Comparison of ENCODE assay signal across 8 cellular contexts in genomic region chr7:55534916-55535636, GRCh38. TPM values are rescaled to one million over a fixed set of nuclear protein-coding genes. Genes with fewer than 3 reads are reported as not detected.
DNase-seq lines count a peak whose midpoint lies in the region; ATAC-seq and TF ChIP-seq lines count a peak whose summit lies in the region.

No MANE protein-coding gene starts in this region.

- H3K79me2 ChIP-seq in KMS-11 (ENCODE audit: insufficient read depth, low read depth), result peaks cover 78% of the 10 kb centered on the region

- H3K27ac Mint-ChIP-seq in stimulated activated effector memory CD8-positive, alpha-beta T cell treated with anti-CD3 and anti-CD28 coated beads, Interleukin-12 subunit alpha, Interleukin-12 subunit beta, amount 100 ng/mL, for 72 hours, result peak overlapping the region; percentile 89
- no peak overlapping the region for H3K27ac Mint-ChIP-seq in type B pancreatic cell
- no peak overlapping the region for H3K27ac Mint-ChIP-seq in nephron progenitor cell

- ATAC-seq in stimulated activated effector memory CD8-positive, alpha-beta T cell treated with anti-CD3 and anti-CD28 coated beads, Interleukin-12 subunit alpha, Interleukin-12 subunit beta, amount 100 ng/mL, for 72 hours, result no peak

- in situ Hi-C loops in brain microvascular endothelial cell (cut with HindIII; ENCODE audit: low pct_ligation_motif_present, low sequenced_read_pairs), result no loop called here

- H3K27me3 Mint-ChIP-seq in type B pancreatic cell, result no peaks in the 10 kb centered on the region
- H3K27me3 Mint-ChIP-seq in nephron progenitor cell (ENCODE audit: low read depth, poor library complexity), result no peaks in the 10 kb centered on the region

- peak overlapping the region; percentile 60 for H3K4me3 Mint-ChIP-seq in stimulated activated effector memory CD8-positive, alpha-beta T cell treated with anti-CD3 and anti-CD28 coated beads, Interleukin-12 subunit alpha, Interleukin-12 subunit beta, amount 100 ng/mL, for 72 hours
- H3K4me3 Mint-ChIP-seq in type B pancreatic cell (no peak overlapping the region), nephron progenitor cell (no peak overlapping the region)

- H2AFZ ChIP-seq in KMS-11 (ENCODE audit: low read depth), result no peak overlapping the region

- H3K27ac ChIP-seq in KMS-11, result peak overlapping the region; percentile 90
- peak overlapping the region; percentile 4 for H3K27ac ChIP-seq in brain microvascular endothelial cell

- peaks cover 88% of the 10 kb centered on the region for H3K4me1 Mint-ChIP-seq in stimulated activated effector memory CD8-positive, alpha-beta T cell treated with anti-CD3 and anti-CD28 coated beads, Interleukin-12 subunit alpha, Interleukin-12 subunit beta, amount 100 ng/mL, for 72 hours
- H3K4me1 Mint-ChIP-seq in type B pancreatic cell (ENCODE audit: unreplicated experiment), result peaks cover 30% of the 10 kb centered on the region
- peaks cover 51% of the 10 kb centered on the region for H3K4me1 Mint-ChIP-seq in nephron progenitor cell

- DNase-seq in NK-92 treated with Interleukin-12 subunit alpha and Interleukin-12 subunit beta, amount 100 ng/mL, for 24 hours (lab: John Stamatoyannopoulos, UW), result peak; percentile 30
- DNase-seq in NK-92 (lab: John Stamatoyannopoulos, UW; ENCODE audit: unreplicated experiment) (no peak), brain microvascular endothelial cell (no peak), medulla oblongata (ENCODE audit: extremely low spot score) (no peak), type B pancreatic cell (ENCODE audit: extremely low spot score, unreplicated experiment) (no peak), nephron progenitor cell (no peak)
- DNase-seq in stimulated activated effector memory CD8-positive, alpha-beta T cell treated with anti-CD3 and anti-CD28 coated beads, Interleukin-12 subunit alpha, Interleukin-12 subunit beta, amount 100 ng/mL, for 72 hours (ENCODE audit: low spot score in 2 of 2), result no peak

- peak overlapping the region; percentile 37; the same call in 1 of the 2 replicates for H3K9ac ChIP-seq in KMS-11

- TF ChIP-seq CTCF in KMS-11 (conservative IDR thresholded peaks at IDR 0.05; ENCODE audit: low read depth, low read length), result no peak
- no peak for TF ChIP-seq CTCF in brain microvascular endothelial cell (IDR thresholded peaks at IDR 0.05; ENCODE audit: low read depth, low read length, missing control alignments)
- TF ChIP-seq CTCF in type B pancreatic cell (conservative IDR thresholded peaks at IDR 0.05), result no peak
- no peak for TF ChIP-seq CTCF in nephron progenitor cell (IDR thresholded peaks at IDR 0.05)

- H3K36me3 Mint-ChIP-seq in stimulated activated effector memory CD8-positive, alpha-beta T cell treated with anti-CD3 and anti-CD28 coated beads, Interleukin-12 subunit alpha, Interleukin-12 subunit beta, amount 100 ng/mL, for 72 hours, result peaks cover 42% of the 10 kb centered on the region
- H3K36me3 Mint-ChIP-seq in type B pancreatic cell (no peaks in the 10 kb centered on the region), nephron progenitor cell (ENCODE audit: low read depth) (peaks cover 7% of the 10 kb centered on the region)

- H3K9me3 Mint-ChIP-seq in stimulated activated effector memory CD8-positive, alpha-beta T cell treated with anti-CD3 and anti-CD28 coated beads, Interleukin-12 subunit alpha, Interleukin-12 subunit beta, amount 100 ng/mL, for 72 hours, result no peaks in the 10 kb centered on the region
- H3K9me3 Mint-ChIP-seq in type B pancreatic cell (no peaks in the 10 kb centered on the region), nephron progenitor cell (no peaks in the 10 kb centered on the region)

- H3K4me2 ChIP-seq in KMS-11, result peak overlapping the region; percentile 67

- H3K27me3 ChIP-seq in KMS-11 (ENCODE audit: insufficient read depth, low read depth), result no peaks in the 10 kb centered on the region
- no peaks in the 10 kb centered on the region for H3K27me3 ChIP-seq in brain microvascular endothelial cell (replicated peaks)

- H3K4me3 ChIP-seq in KMS-11 (IDR thresholded peaks at IDR 0.05; ENCODE audit: insufficient read depth, low read depth, low read length) (no peak overlapping the region), brain microvascular endothelial cell (ENCODE audit: low read depth, low read length) (no peak overlapping the region)

- peaks cover 3% of the 10 kb centered on the region; the same call in 1 of the 2 replicates for H4K20me1 ChIP-seq in KMS-11 (ENCODE audit: insufficient read depth)

- H3K4me1 ChIP-seq in KMS-11 (ENCODE audit: low read depth, poor library complexity, severe bottlenecking), result peaks cover 96% of the 10 kb centered on the region

- no peaks in the 10 kb centered on the region for H3K36me3 ChIP-seq in KMS-11 (ENCODE audit: insufficient read depth)
- H3K36me3 ChIP-seq in brain microvascular endothelial cell (replicated peaks), result no peaks in the 10 kb centered on the region

RNA-seq across cellular contexts. Expression of gene VOPP1, which starts 37.2 kb away (rescaled TPM):
- 31.0 and 38.9 TPM in 2 replicates for total RNA-seq in type B pancreatic cell (ENCODE audit: low replicate concordance)
